9 cellular contexts compared by ENCODE assay signal in genomic region chr2:135664623-135665068, GRCh38.
DNase-seq lines count a peak whose midpoint lies in the region; ATAC-seq lines count a peak whose summit lies in the region.
"Had no signal": no experiment of that assay in that cellular context is flagged by ENCODE, and none has a peak within 500 bp of the region (broad histone marks: within the 10 kb centered on the region; RNA-seq: fewer than 3 reads in every experiment).

No MANE protein-coding gene starts in this region.

- H2AFZ ChIP-seq in Karpas-422 (ENCODE audit: low read length): no peak overlapping the region

- peaks cover 34% of the 10 kb centered on the region; the same call in 1 of the 2 replicates for H3K36me3 ChIP-seq in Karpas-422 (ENCODE audit: insufficient read depth, low read length)
- H3K36me3 ChIP-seq in effector memory CD4-positive, alpha-beta T cell (ENCODE audit: control insufficient read depth, insufficient read depth, low read length): peaks cover 8% of the 10 kb centered on the region

- H4K20me1 ChIP-seq in Karpas-422 (ENCODE audit: insufficient read depth, low read depth, low read length): no peaks in the 10 kb centered on the region

- no peak overlapping the region for H3K9ac ChIP-seq in Karpas-422 (ENCODE audit: low read length)

- no peak overlapping the region for H3K4me2 ChIP-seq in Karpas-422 (ENCODE audit: low read depth, low read length, poor library complexity, severe bottlenecking)

- H3K27me3 ChIP-seq in Karpas-422 (ENCODE audit: low read length): no peaks in the 10 kb centered on the region
- H3K27me3 ChIP-seq in effector memory CD4-positive, alpha-beta T cell (replicated peaks; ENCODE audit: control insufficient read depth, insufficient read depth, low read length, poor library complexity, severe bottlenecking): no peaks in the 10 kb centered on the region
- H3K27me3 ChIP-seq: dorsolateral prefrontal cortex had no signal

- no peaks in the 10 kb centered on the region for H3K9me3 ChIP-seq in Karpas-422 (ENCODE audit: low read length)
- H3K9me3 ChIP-seq in effector memory CD4-positive, alpha-beta T cell (ENCODE audit: control insufficient read depth, low read length): no peaks in the 10 kb centered on the region

- no peak overlapping the region for H3K4me3 ChIP-seq in Karpas-422 (ENCODE audit: low read length)
- no peak overlapping the region for H3K4me3 ChIP-seq in effector memory CD4-positive, alpha-beta T cell (ENCODE audit: insufficient read depth, low read depth, low read length, poor library complexity, severe bottlenecking)
- H3K4me3 ChIP-seq: dorsolateral prefrontal cortex had no signal

- H3K79me2 ChIP-seq in Karpas-422 (ENCODE audit: low read length): peaks cover 12% of the 10 kb centered on the region

- H3K4me1 ChIP-seq in Karpas-422 (ENCODE audit: low read length): no peaks in the 10 kb centered on the region
- no peaks in the 10 kb centered on the region for H3K4me1 ChIP-seq in effector memory CD4-positive, alpha-beta T cell (ENCODE audit: control insufficient read depth, insufficient read depth, low read length, poor library complexity, severe bottlenecking)

- no peak overlapping the region for H3K27ac ChIP-seq in Karpas-422 (ENCODE audit: low read length)
- H3K27ac ChIP-seq in effector memory CD4-positive, alpha-beta T cell (ENCODE audit: insufficient read depth, low read length, poor library complexity, severe bottlenecking): no peak overlapping the region

- DNase-seq in EL (peak; percentile 20), astrocyte of the hippocampus (ENCODE audit: low read depth, low spot score) (peak; percentile 64), SHP77 treated with DMSO at 0.1 percent for 48 hours (lab: John Stamatoyannopoulos, UW) (no peak), OCI-M2 (lab: John Stamatoyannopoulos, UW; ENCODE audit: unreplicated experiment) (no peak), Karpas-422 (no peak)
- DNase-seq in effector memory CD4-positive, alpha-beta T cell: no peak
- DNase-seq: dorsolateral prefrontal cortex had no signal

- ATAC-seq in GM19328 (IDR thresholded peaks at IDR 0.05; ENCODE audit: unreplicated experiment) (peak; percentile 71), HG03103 (IDR thresholded peaks at IDR 0.05; ENCODE audit: low read depth, unreplicated experiment) (peak; percentile 85)

- no peaks in the 10 kb centered on the region for H3K9me2 ChIP-seq in Karpas-422 (replicated peaks; ENCODE audit: insufficient read depth, low read length)

Comparison
In these comparisons a context has a peak if more than half of its experiments do, and no peak if none do; other contexts are left out.
1. DNase-seq: peak in EL (single experiment) and astrocyte of the hippocampus (single experiment); none in SHP77 treated with DMSO at 0.1 percent for 48 hours (single experiment), OCI-M2 (single experiment), Karpas-422 (single experiment) and effector memory CD4-positive, alpha-beta T cell (0 of 3).